In the genomic region with DNA sequence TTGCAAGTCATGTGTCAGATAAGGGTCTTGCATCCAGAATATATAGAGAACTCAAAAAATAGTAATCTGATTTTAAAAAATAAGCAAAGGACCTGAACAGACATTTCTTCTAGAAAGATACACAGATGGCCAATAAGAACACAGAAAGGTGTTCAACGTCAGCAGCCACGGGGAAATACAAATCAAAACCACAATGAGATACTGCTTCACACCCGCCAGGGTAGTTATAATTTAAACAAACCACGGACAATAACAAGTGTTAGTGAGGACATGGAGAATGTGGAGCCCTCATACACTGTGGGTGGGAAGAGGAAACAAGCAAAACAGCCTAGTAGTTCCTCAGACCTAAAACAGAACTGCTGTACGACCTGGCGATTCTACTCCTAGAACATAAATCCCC, we compare ENCODE assay signal across 15 cellular contexts. TPM values are rescaled to one million over a fixed set of nuclear protein-coding genes. Genes with fewer than 3 reads are reported as not detected.
DNase-seq lines count a peak whose midpoint lies in the region; ATAC-seq, FAIRE-seq and TF ChIP-seq lines count a peak whose summit lies in the region.
"Had no signal": no experiment of that assay in that cellular context is flagged by ENCODE, and none has a peak within 500 bp of the region (broad histone marks: within the 10 kb centered on the region; RNA-seq: fewer than 3 reads in every experiment).

No MANE protein-coding gene starts in this region.

- peak in 3 of 4 donors; percentile 25 to 69 (median 50) for TF ChIP-seq EP300 in sigmoid colon (IDR thresholded peaks at IDR 0.05)

- no peaks in the 10 kb centered on the region for H3K9me3 Mint-ChIP-seq in activated CD4-positive, alpha-beta T cell treated with anti-CD3 and anti-CD28 coated beads, Interleukin-2, amount 10 ng/mL, durations not matched to agents 24 days and 14 days

- H3K36me3 Mint-ChIP-seq in activated CD4-positive, alpha-beta T cell treated with anti-CD3 and anti-CD28 coated beads, Interleukin-2, amount 10 ng/mL, durations not matched to agents 24 days and 14 days (ENCODE audit: low read depth) = no peaks in the 10 kb centered on the region

- 32 to 33% methylated on average over 6 of the region's 6 CpGs for WGBS in sigmoid colon, 2 donors

- H3K4me3 ChIP-seq in sigmoid colon = peak overlapping the region in 1 of 4 donors; percentile 9
- H3K4me3 ChIP-seq: thyroid gland had no signal

- H3K27ac Mint-ChIP-seq in activated CD4-positive, alpha-beta T cell treated with anti-CD3 and anti-CD28 coated beads, Interleukin-2, amount 10 ng/mL, durations not matched to agents 24 days and 14 days = peak overlapping the region; percentile 70

- peaks cover 0 to 50% (median 37%) of the 10 kb centered on the region in 4 donors for H3K4me1 ChIP-seq in sigmoid colon
- H3K4me1 ChIP-seq: thyroid gland had no signal

- no peak for TF ChIP-seq POLR2A in sigmoid colon (IDR thresholded peaks at IDR 0.05)

- H3K9me3 ChIP-seq in sigmoid colon = no peaks in the 10 kb centered on the region
- H3K9me3 ChIP-seq: thyroid gland had no signal

- peak; percentile 72 for DNase-seq in activated CD4-positive, alpha-beta T cell treated with anti-CD3 and anti-CD28 coated beads, Interleukin-2, amount 10 ng/mL, durations not matched to agents 24 days and 14 days
- no peak for DNase-seq in activated CD4-positive, alpha-beta T cell treated with anti-CD3 and anti-CD28 coated beads for 1 hour
- DNase-seq in RCC 7860 (ENCODE audit: low spot score) (peak; percentile 4), sigmoid colon (no peak), AML-193 (lab: John Stamatoyannopoulos, UW) (no peak)
- DNase-seq in effector CD4-positive, alpha-beta T cell = peak; percentile 31
- DNase-seq: GDM1, NCI-H226, thyroid gland had no signal

- H3K4me3 Mint-ChIP-seq in activated CD4-positive, alpha-beta T cell treated with anti-CD3 and anti-CD28 coated beads, Interleukin-2, amount 10 ng/mL, durations not matched to agents 24 days and 14 days = no peak overlapping the region

- FAIRE-seq in RCC 7860 (lab: Jason Lieb, UNC) = no peak
- FAIRE-seq: colon, frontal cortex had no signal

- H3K27ac ChIP-seq in sigmoid colon = peak overlapping the region; percentile 72 to 92 (median 88)
- H3K27ac ChIP-seq: RWPE1, thyroid gland had no signal

- ATAC-seq in GM19351 (IDR thresholded peaks at IDR 0.05; ENCODE audit: unreplicated experiment) = no peak
- ATAC-seq in HG02759 (IDR thresholded peaks at IDR 0.05; ENCODE audit: unreplicated experiment) = no peak

- H3K27me3 Mint-ChIP-seq in activated CD4-positive, alpha-beta T cell treated with anti-CD3 and anti-CD28 coated beads, Interleukin-2, amount 10 ng/mL, durations not matched to agents 24 days and 14 days = peaks cover 11% of the 10 kb centered on the region

- peaks cover 10% of the 10 kb centered on the region for H3K4me1 Mint-ChIP-seq in activated CD4-positive, alpha-beta T cell treated with anti-CD3 and anti-CD28 coated beads, Interleukin-2, amount 10 ng/mL, durations not matched to agents 24 days and 14 days

- H3K36me3 ChIP-seq in sigmoid colon = no peaks in the 10 kb centered on the region
- H3K36me3 ChIP-seq: thyroid gland had no signal

- peak in 1 of 4 experiments; percentile 16 for TF ChIP-seq CTCF in sigmoid colon (IDR thresholded peaks at IDR 0.05)

- peaks cover 0 to 8% (median 3%) of the 10 kb centered on the region in 3 donors for H3K27me3 ChIP-seq in sigmoid colon
- H3K27me3 ChIP-seq: thyroid gland had no signal

- intact Hi-C loops in activated CD4-positive, alpha-beta T cell treated with anti-CD3 and anti-CD28 coated beads, Interleukin-2, amount 10 ng/mL, durations not matched to agents 24 days and 14 days (cut with micrococcal nuclease) = no loop called here
- intact Hi-C loops in sigmoid colon (cut with DNase I) = no loop called here

RNA-seq across cellular contexts. Expression of a gene that starts 26.6 kb away (rescaled TPM):
- 61.9 and 66.5 TPM in 2 replicates for total RNA-seq in activated CD4-positive, alpha-beta T cell treated with anti-CD3 and anti-CD28 coated beads, Interleukin-2, amount 10 ng/mL, durations not matched to agents 24 days and 14 days
- total RNA-seq in sigmoid colon = 100 to 1,000 TPM in 1 of 4 donors, 10 to 100 TPM in 3; 84.9 to 167 (median 91.8) TPM
- 100 to 1,000 TPM in 2 of 3 donors, 10 to 100 TPM in 1; 94.2 to 139 (median 109) TPM for polyA plus RNA-seq in sigmoid colon

RNA-seq across cellular contexts. Expression of a gene that starts 31.4 kb away (rescaled TPM):
- not detected in 2 replicates for total RNA-seq in activated CD4-positive, alpha-beta T cell treated with anti-CD3 and anti-CD28 coated beads, Interleukin-2, amount 10 ng/mL, durations not matched to agents 24 days and 14 days
- total RNA-seq in sigmoid colon = 1 to 10 TPM in 3 of 4 donors, not detected in 1; 1.1 to 1.7 (median 1.5) TPM
- polyA plus RNA-seq in sigmoid colon = under 1 TPM in 1 of 3 donors, not detected in 2; 0.22 TPM
- total RNA-seq: A673 had no signal

RNA-seq across cellular contexts. Expression of a gene that starts 57.5 kb away (rescaled TPM):
- 10.1 and 12.2 TPM in 2 replicates for total RNA-seq in activated CD4-positive, alpha-beta T cell treated with anti-CD3 and anti-CD28 coated beads, Interleukin-2, amount 10 ng/mL, durations not matched to agents 24 days and 14 days
- total RNA-seq in sigmoid colon = 10 to 100 TPM in 1 of 4 donors, 1 to 10 TPM in 3; 4.4 to 10.0 (median 4.7) TPM
- polyA plus RNA-seq in sigmoid colon = 10 to 100 TPM in 1 of 3 donors, 1 to 10 TPM in 2; 4.8 to 12.2 (median 8.1) TPM

Comparison
In these comparisons a context has a peak if more than half of its experiments do, and no peak if none do; other contexts are left out.
1. DNase-seq: peak in activated CD4-positive, alpha-beta T cell treated with anti-CD3 and anti-CD28 coated beads, Interleukin-2, amount 10 ng/mL, durations not matched to agents 24 days and 14 days (single experiment), RCC 7860 (single experiment) and effector CD4-positive, alpha-beta T cell (single experiment); none in activated CD4-positive, alpha-beta T cell treated with anti-CD3 and anti-CD28 coated beads for 1 hour (single experiment), sigmoid colon (single experiment) and AML-193 (0 of 2).